ENCODE assay signal across 8 cellular contexts in the genomic region with DNA sequence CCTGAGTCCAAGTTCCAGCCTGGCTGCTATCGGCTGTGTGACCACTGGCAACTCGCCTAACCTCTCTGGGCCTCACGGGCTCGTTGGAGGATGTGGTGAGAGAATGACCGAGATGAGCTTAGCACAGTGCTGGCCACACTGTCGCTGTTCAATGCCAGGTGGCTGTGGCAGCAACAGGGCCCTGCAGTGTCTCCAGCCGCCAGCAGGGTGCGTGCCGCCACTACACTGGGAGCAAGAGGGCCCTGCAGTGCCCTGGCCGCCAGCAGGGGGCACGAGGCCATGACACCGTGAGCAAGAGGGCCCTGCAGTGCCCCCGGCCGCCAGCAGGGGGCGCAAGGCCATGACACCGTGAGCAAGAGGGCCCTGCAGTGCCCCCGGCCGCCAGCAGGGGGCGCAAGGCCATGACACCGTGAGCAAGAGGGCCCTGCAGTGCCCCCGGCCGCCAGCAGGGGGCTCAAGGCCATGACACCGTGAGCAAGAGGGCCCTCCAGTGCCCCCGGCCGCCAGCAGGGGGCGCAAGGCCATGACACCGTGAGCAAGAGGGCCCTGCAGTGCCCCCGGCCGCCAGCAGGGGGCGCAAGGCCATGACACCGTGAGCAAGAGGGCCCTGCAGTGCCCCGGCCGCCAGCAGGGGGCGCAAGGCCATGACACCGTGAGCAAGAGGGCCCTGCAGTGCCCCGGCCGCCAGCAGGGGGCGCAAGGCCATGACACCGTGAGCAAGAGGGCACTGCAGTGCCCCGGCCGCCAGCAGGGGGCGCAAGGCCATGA.
DNase-seq lines count a peak whose midpoint lies in the region; ATAC-seq and TF ChIP-seq lines count a peak whose summit lies in the region.
"Not testable (repeated sequence)": the region's sequence is repeated elsewhere in the genome, so short reads cannot be mapped to it uniquely, and the experiment has no call there.

No MANE protein-coding gene starts in this region.

- H3K36me3 ChIP-seq in Panc1 (ENCODE audit: control insufficient read depth, insufficient read depth, low read length), result not testable (repeated sequence)

- intact Hi-C loops in Panc1 (cut with micrococcal nuclease; ENCODE audit: unreplicated experiment); activated T-helper 2 cell treated with anti-CD3 and anti-CD28 coated beads, Interferon-gamma antibody, Interleukin-2, Interleukin-4, amounts not matched to agents 10 μg/mL and 5 μg/mL and 100 μg/mL, durations not matched to agents 14 hours and 24 hours and 36 hours (cut with micrococcal nuclease): not testable (repeated sequence)

- DNase-seq in Panc1 (ENCODE audit: low read depth, low spot score), result peak; percentile 39
- peak; percentile 51 for DNase-seq in activated T-helper 2 cell treated with anti-CD3 and anti-CD28 coated beads, Interferon-gamma antibody, Interleukin-2, Interleukin-4, amounts not matched to agents 10 μg/mL and 5 μg/mL and 100 μg/mL, durations not matched to agents 14 hours and 24 hours and 36 hours (ENCODE audit: low spot score)
- DNase-seq in mesothelial cell of epicardium (ENCODE audit: low spot score in 2 of 2, unreplicated experiment in 2 of 2); type B pancreatic cell (ENCODE audit: extremely low spot score, unreplicated experiment): not testable (repeated sequence)

- not testable (repeated sequence) for H3K27ac Mint-ChIP-seq in activated T-helper 2 cell treated with anti-CD3 and anti-CD28 coated beads, Interferon-gamma antibody, Interleukin-2, Interleukin-4, amounts not matched to agents 10 μg/mL and 5 μg/mL and 100 μg/mL, durations not matched to agents 14 hours and 24 hours and 36 hours; mesothelial cell of epicardium; type B pancreatic cell

- not testable (repeated sequence) for H3K27ac ChIP-seq in Panc1 (ENCODE audit: low read length)

- H3K4me1 Mint-ChIP-seq in activated T-helper 2 cell treated with anti-CD3 and anti-CD28 coated beads, Interferon-gamma antibody, Interleukin-2, Interleukin-4, amounts not matched to agents 10 μg/mL and 5 μg/mL and 100 μg/mL, durations not matched to agents 14 hours and 24 hours and 36 hours (ENCODE audit: low read depth); mesothelial cell of epicardium; type B pancreatic cell (ENCODE audit: unreplicated experiment): not testable (repeated sequence)

- CTCF ChIA-PET in Panc1 (lab: Charles Lee), result not testable (repeated sequence)

- in situ Hi-C loops in Panc1 (cut with HindIII; ENCODE audit: low pct_unique_long_range_greater_than_20kb, low sequenced_read_pairs), result not testable (repeated sequence)

- not testable (repeated sequence) for H3K4me3 Mint-ChIP-seq in activated T-helper 2 cell treated with anti-CD3 and anti-CD28 coated beads, Interferon-gamma antibody, Interleukin-2, Interleukin-4, amounts not matched to agents 10 μg/mL and 5 μg/mL and 100 μg/mL, durations not matched to agents 14 hours and 24 hours and 36 hours (ENCODE audit: low read depth); mesothelial cell of epicardium; type B pancreatic cell

- not testable (repeated sequence) for H3K36me3 Mint-ChIP-seq in activated T-helper 2 cell treated with anti-CD3 and anti-CD28 coated beads, Interferon-gamma antibody, Interleukin-2, Interleukin-4, amounts not matched to agents 10 μg/mL and 5 μg/mL and 100 μg/mL, durations not matched to agents 14 hours and 24 hours and 36 hours (ENCODE audit: low read depth); mesothelial cell of epicardium; type B pancreatic cell

- H3K4me1 ChIP-seq in Panc1 (ENCODE audit: control insufficient read depth, insufficient read depth, low read length), result not testable (repeated sequence)

- not testable (repeated sequence) for H3K9me3 Mint-ChIP-seq in activated T-helper 2 cell treated with anti-CD3 and anti-CD28 coated beads, Interferon-gamma antibody, Interleukin-2, Interleukin-4, amounts not matched to agents 10 μg/mL and 5 μg/mL and 100 μg/mL, durations not matched to agents 14 hours and 24 hours and 36 hours; mesothelial cell of epicardium; type B pancreatic cell

- not testable (repeated sequence) for H3K4me3 ChIP-seq in Panc1 (ENCODE audit: low read depth in 2 of 2, low read length in 2 of 2)

- H3K27me3 ChIP-seq in Panc1 (ENCODE audit: control insufficient read depth, insufficient read depth, low read length), result not testable (repeated sequence)

- not testable (repeated sequence) for BruUV-seq in Panc1 (replicated peaks; lab: Mats Ljungman, UMichigan)

- ATAC-seq in GM18502 (IDR thresholded peaks at IDR 0.05; ENCODE audit: poor library complexity, unreplicated experiment), result peak; percentile 99
- peak; percentile 98 for ATAC-seq in GM21360 (IDR thresholded peaks at IDR 0.05; ENCODE audit: unreplicated experiment)
- peak; percentile 91 for ATAC-seq in HG02798 (IDR thresholded peaks at IDR 0.05; ENCODE audit: poor library complexity, unreplicated experiment)
- peak; percentile 93 for ATAC-seq in HG03442 (IDR thresholded peaks at IDR 0.05; ENCODE audit: unreplicated experiment)
- ATAC-seq in Panc1, result not testable (repeated sequence)

- not testable (repeated sequence) for H3K9me3 ChIP-seq in Panc1 (ENCODE audit: control insufficient read depth, insufficient read depth, low read depth, low read length)

- POLR2A ChIA-PET in Panc1 (lab: Charles Lee), result not testable (repeated sequence)

- TF ChIP-seq CTCF in Panc1 (IDR thresholded peaks at IDR 0.05), result not testable (repeated sequence)
- TF ChIP-seq CTCF in mesothelial cell of epicardium (IDR thresholded peaks at IDR 0.05; ENCODE audit: unreplicated experiment) (peak; percentile 24), type B pancreatic cell (conservative IDR thresholded peaks at IDR 0.05) (peak; percentile 38)

- not testable (repeated sequence) for H3K27me3 Mint-ChIP-seq in activated T-helper 2 cell treated with anti-CD3 and anti-CD28 coated beads, Interferon-gamma antibody, Interleukin-2, Interleukin-4, amounts not matched to agents 10 μg/mL and 5 μg/mL and 100 μg/mL, durations not matched to agents 14 hours and 24 hours and 36 hours (ENCODE audit: low read depth); mesothelial cell of epicardium (ENCODE audit: low read depth); type B pancreatic cell
